In genomic region chr14:74956280-74957072, GRCh38 we compare ENCODE assay signal across 1 cellular context.
TF ChIP-seq lines count a peak whose summit lies in the region.

No MANE protein-coding gene starts in this region.

TF ChIP-seq in GM23338, 12 proteins besides CTCF, POLR2A, EP300 and RAD21 (continued from another document):
- TF ChIP-seq, protein P1, sequence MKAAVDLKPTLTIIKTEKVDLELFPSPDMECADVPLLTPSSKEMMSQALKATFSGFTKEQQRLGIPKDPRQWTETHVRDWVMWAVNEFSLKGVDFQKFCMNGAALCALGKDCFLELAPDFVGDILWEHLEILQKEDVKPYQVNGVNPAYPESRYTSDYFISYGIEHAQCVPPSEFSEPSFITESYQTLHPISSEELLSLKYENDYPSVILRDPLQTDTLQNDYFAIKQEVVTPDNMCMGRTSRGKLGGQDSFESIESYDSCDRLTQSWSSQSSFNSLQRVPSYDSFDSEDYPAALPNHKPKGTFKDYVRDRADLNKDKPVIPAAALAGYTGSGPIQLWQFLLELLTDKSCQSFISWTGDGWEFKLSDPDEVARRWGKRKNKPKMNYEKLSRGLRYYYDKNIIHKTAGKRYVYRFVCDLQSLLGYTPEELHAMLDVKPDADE (IDR thresholded peaks at IDR 0.05): no peak
- TF ChIP-seq POLR2AphosphoS5 (IDR thresholded peaks at IDR 0.05; ENCODE audit: low read depth): no peak
- no peak for TF ChIP-seq CREB1 (CRISPR knock-in tag; IDR thresholded peaks at IDR 0.05; ENCODE audit: low read depth)
- TF ChIP-seq STAT1 (IDR thresholded peaks at IDR 0.05; ENCODE audit: unreplicated experiment): no peak
- TF ChIP-seq, protein P2, sequence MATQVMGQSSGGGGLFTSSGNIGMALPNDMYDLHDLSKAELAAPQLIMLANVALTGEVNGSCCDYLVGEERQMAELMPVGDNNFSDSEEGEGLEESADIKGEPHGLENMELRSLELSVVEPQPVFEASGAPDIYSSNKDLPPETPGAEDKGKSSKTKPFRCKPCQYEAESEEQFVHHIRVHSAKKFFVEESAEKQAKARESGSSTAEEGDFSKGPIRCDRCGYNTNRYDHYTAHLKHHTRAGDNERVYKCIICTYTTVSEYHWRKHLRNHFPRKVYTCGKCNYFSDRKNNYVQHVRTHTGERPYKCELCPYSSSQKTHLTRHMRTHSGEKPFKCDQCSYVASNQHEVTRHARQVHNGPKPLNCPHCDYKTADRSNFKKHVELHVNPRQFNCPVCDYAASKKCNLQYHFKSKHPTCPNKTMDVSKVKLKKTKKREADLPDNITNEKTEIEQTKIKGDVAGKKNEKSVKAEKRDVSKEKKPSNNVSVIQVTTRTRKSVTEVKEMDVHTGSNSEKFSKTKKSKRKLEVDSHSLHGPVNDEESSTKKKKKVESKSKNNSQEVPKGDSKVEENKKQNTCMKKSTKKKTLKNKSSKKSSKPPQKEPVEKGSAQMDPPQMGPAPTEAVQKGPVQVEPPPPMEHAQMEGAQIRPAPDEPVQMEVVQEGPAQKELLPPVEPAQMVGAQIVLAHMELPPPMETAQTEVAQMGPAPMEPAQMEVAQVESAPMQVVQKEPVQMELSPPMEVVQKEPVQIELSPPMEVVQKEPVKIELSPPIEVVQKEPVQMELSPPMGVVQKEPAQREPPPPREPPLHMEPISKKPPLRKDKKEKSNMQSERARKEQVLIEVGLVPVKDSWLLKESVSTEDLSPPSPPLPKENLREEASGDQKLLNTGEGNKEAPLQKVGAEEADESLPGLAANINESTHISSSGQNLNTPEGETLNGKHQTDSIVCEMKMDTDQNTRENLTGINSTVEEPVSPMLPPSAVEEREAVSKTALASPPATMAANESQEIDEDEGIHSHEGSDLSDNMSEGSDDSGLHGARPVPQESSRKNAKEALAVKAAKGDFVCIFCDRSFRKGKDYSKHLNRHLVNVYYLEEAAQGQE (IDR thresholded peaks at IDR 0.05; ENCODE audit: unreplicated experiment): no peak
- TF ChIP-seq, protein P3, sequence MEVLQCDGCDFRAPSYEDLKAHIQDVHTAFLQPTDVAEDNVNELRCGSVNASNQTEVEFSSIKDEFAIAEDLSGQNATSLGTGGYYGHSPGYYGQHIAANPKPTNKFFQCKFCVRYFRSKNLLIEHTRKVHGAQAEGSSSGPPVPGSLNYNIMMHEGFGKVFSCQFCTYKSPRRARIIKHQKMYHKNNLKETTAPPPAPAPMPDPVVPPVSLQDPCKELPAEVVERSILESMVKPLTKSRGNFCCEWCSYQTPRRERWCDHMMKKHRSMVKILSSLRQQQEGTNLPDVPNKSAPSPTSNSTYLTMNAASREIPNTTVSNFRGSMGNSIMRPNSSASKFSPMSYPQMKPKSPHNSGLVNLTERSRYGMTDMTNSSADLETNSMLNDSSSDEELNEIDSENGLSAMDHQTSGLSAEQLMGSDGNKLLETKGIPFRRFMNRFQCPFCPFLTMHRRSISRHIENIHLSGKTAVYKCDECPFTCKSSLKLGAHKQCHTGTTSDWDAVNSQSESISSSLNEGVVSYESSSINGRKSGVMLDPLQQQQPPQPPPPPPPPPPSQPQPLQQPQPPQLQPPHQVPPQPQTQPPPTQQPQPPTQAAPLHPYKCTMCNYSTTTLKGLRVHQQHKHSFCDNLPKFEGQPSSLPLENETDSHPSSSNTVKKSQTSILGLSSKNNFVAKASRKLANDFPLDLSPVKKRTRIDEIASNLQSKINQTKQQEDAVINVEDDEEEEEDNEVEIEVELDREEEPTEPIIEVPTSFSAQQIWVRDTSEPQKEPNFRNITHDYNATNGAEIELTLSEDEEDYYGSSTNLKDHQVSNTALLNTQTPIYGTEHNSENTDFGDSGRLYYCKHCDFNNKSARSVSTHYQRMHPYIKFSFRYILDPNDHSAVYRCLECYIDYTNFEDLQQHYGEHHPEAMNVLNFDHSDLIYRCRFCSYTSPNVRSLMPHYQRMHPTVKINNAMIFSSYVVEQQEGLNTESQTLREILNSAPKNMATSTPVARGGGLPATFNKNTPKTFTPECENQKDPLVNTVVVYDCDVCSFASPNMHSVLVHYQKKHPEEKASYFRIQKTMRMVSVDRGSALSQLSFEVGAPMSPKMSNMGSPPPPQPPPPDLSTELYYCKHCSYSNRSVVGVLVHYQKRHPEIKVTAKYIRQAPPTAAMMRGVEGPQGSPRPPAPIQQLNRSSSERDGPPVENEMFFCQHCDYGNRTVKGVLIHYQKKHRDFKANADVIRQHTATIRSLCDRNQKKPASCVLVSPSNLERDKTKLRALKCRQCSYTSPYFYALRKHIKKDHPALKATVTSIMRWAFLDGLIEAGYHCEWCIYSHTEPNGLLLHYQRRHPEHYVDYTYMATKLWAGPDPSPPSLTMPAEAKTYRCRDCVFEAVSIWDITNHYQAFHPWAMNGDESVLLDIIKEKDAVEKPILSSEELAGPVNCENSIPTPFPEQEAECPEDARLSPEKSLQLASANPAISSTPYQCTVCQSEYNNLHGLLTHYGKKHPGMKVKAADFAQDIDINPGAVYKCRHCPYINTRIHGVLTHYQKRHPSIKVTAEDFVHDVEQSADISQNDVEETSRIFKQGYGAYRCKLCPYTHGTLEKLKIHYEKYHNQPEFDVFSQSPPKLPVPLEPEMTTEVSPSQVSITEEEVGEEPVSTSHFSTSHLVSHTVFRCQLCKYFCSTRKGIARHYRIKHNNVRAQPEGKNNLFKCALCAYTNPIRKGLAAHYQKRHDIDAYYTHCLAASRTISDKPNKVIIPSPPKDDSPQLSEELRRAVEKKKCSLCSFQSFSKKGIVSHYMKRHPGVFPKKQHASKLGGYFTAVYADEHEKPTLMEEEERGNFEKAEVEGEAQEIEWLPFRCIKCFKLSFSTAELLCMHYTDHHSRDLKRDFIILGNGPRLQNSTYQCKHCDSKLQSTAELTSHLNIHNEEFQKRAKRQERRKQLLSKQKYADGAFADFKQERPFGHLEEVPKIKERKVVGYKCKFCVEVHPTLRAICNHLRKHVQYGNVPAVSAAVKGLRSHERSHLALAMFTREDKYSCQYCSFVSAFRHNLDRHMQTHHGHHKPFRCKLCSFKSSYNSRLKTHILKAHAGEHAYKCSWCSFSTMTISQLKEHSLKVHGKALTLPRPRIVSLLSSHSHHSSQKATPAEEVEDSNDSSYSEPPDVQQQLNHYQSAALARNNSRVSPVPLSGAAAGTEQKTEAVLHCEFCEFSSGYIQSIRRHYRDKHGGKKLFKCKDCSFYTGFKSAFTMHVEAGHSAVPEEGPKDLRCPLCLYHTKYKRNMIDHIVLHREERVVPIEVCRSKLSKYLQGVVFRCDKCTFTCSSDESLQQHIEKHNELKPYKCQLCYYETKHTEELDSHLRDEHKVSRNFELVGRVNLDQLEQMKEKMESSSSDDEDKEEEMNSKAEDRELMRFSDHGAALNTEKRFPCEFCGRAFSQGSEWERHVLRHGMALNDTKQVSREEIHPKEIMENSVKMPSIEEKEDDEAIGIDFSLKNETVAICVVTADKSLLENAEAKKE (CRISPR knock-in tag; IDR thresholded peaks at IDR 0.05): no peak
